In genomic region chr11:95832763-95833162, GRCh38 we compare ENCODE assay signal across 25 cellular contexts. TPM values are rescaled to one million over a fixed set of nuclear protein-coding genes. Genes with fewer than 3 reads are reported as not detected.
DNase-seq lines count a peak whose midpoint lies in the region; ATAC-seq, FAIRE-seq and TF ChIP-seq lines count a peak whose summit lies in the region.
"Had no signal": no experiment of that assay in that cellular context is flagged by ENCODE, and none has a peak within 500 bp of the region (broad histone marks: within the 10 kb centered on the region; RNA-seq: fewer than 3 reads in every experiment).

No MANE protein-coding gene starts in this region.

- no peak for TF ChIP-seq CTCF in cardiac muscle cell (IDR thresholded peaks at IDR 0.05; ENCODE audit: low read depth, low read length)
- TF ChIP-seq CTCF in fibroblast of mammary gland (conservative IDR thresholded peaks at IDR 0.05; ENCODE audit: control insufficient read depth, insufficient read depth, low read depth, low read length), result no peak

- H3K4me3 ChIP-seq in cardiac muscle cell, result no peak overlapping the region
- no peak overlapping the region for H3K4me3 ChIP-seq in fibroblast of mammary gland (ENCODE audit: control insufficient read depth, low read depth, low read length)
- H3K4me3 ChIP-seq: K562, right atrium auricular region, transverse colon had no signal

- peaks cover 8% of the 10 kb centered on the region for H3K36me3 Mint-ChIP-seq in T-helper 17 cell (ENCODE audit: low read depth)

- FAIRE-seq in urothelium cell line (lab: Jason Lieb, UNC), result peak; percentile 17
- FAIRE-seq: endometrium, K562 had no signal

- H3K27ac Mint-ChIP-seq in T-helper 17 cell, result peak overlapping the region; percentile 51
- H3K27ac Mint-ChIP-seq: activated CD4-positive, alpha-beta memory T cell treated with anti-CD3 and anti-CD28 coated beads, Interleukin-2, amount 10 ng/mL, durations not matched to agents 7 days and 5 days had no signal

- no peak overlapping the region for H3K4me3 Mint-ChIP-seq in T-helper 17 cell
- H3K4me3 Mint-ChIP-seq: activated CD4-positive, alpha-beta memory T cell treated with anti-CD3 and anti-CD28 coated beads, Interleukin-2, amount 10 ng/mL, durations not matched to agents 7 days and 5 days; activated T-cell treated with anti-CD3 and anti-CD28 coated beads, Interleukin-2, amount 50 U/mL, for 4 hours; CD4-positive, CD25-positive, alpha-beta regulatory T cell had no signal

- H3K9me3 ChIP-seq in cardiac muscle cell (ENCODE audit: low read depth), result no peaks in the 10 kb centered on the region
- H3K9me3 ChIP-seq in T-helper 17 cell (ENCODE audit: control insufficient read depth, low read length, poor library complexity, severe bottlenecking), result no peaks in the 10 kb centered on the region
- H3K9me3 ChIP-seq: right atrium auricular region, transverse colon had no signal

- ATAC-seq in Right ventricle myocardium superior (ENCODE audit: poor library complexity) (no peak), T-helper 17 cell (no peak), GM21576 (IDR thresholded peaks at IDR 0.05; ENCODE audit: unreplicated experiment) (no peak), HG02763 (IDR thresholded peaks at IDR 0.05; ENCODE audit: unreplicated experiment) (no peak)
- ATAC-seq: activated T-cell treated with anti-CD3 and anti-CD28 coated beads, Interleukin-2, amount 50 U/mL, for 4 hours; K562 had no signal

- DNase-seq in cardiac muscle cell (ENCODE audit: low read depth in 1 of 2, low spot score in 1 of 2) (peak in 1 of 2 donors; percentile 6), Right ventricle myocardium superior (no peak), T-helper 17 cell (no peak), fibroblast of mammary gland (ENCODE audit: low read depth) (peak; percentile 57), urothelium cell line (ENCODE audit: low spot score) (no peak), NCI-H510A treated with DMSO at 0.1 percent for 48 hours (lab: John Stamatoyannopoulos, UW) (no peak)
- DNase-seq: ACHN; activated CD4-positive, alpha-beta memory T cell treated with anti-CD3 and anti-CD28 coated beads, Interleukin-2, amount 10 ng/mL, durations not matched to agents 7 days and 5 days; activated T-cell treated with anti-CD3 and anti-CD28 coated beads, Interleukin-2, amount 50 U/mL, for 4 hours; amygdala; CD4-positive, CD25-positive, alpha-beta regulatory T cell; cerebellar nuclear complex; DMS153; H7; MV-4-11; NCI-H2081; NCI-H510A; nucleus accumbens; stimulated activated naive CD4-positive, alpha-beta T cell; transverse colon had no signal

- H3K4me1 Mint-ChIP-seq in T-helper 17 cell, result peaks cover 9% of the 10 kb centered on the region

- H3K27me3 Mint-ChIP-seq in T-helper 17 cell, result no peaks in the 10 kb centered on the region
- H3K27me3 Mint-ChIP-seq: activated CD4-positive, alpha-beta memory T cell treated with anti-CD3 and anti-CD28 coated beads, Interleukin-2, amount 10 ng/mL, durations not matched to agents 7 days and 5 days; CD4-positive, CD25-positive, alpha-beta regulatory T cell had no signal

- H3K27me3 ChIP-seq in cardiac muscle cell, result no peaks in the 10 kb centered on the region
- H3K27me3 ChIP-seq: right atrium auricular region, transverse colon had no signal

- no peaks in the 10 kb centered on the region for H3K4me1 ChIP-seq in cardiac muscle cell (ENCODE audit: low read depth)

- intact Hi-C loops in Right ventricle myocardium superior (cut with DNase I), result no loop called here

- H3K27ac ChIP-seq in cardiac muscle cell, result peak overlapping the region; percentile 30
- H3K27ac ChIP-seq: right atrium auricular region, transverse colon had no signal

- H3K36me3 ChIP-seq in cardiac muscle cell, result peaks cover 75% of the 10 kb centered on the region

RNA-seq across cellular contexts. Expression of gene CEP57, which starts 42.5 kb away (rescaled TPM):
- total RNA-seq in cardiac muscle cell (46.0 and 75.6 TPM in 2 replicates), Right ventricle myocardium superior (19.2 TPM), T-helper 17 cell (10 to 100 TPM; 61.5 to 67.1 TPM)
- 57.1 and 81.1 TPM in 2 replicates for polyA plus RNA-seq in cardiac muscle cell

RNA-seq across cellular contexts. Expression of gene FAM76B, which starts 43.2 kb away (rescaled TPM):
- total RNA-seq in cardiac muscle cell, result 17.0 and 29.1 TPM in 2 replicates
- 13.4 and 23.4 TPM in 2 replicates for polyA plus RNA-seq in cardiac muscle cell
- 4.7 TPM for total RNA-seq in Right ventricle myocardium superior
- 10 to 100 TPM; 55.5 to 79.1 TPM for total RNA-seq in T-helper 17 cell
